ENCODE assay signal across 1 cellular context in the genomic region with DNA sequence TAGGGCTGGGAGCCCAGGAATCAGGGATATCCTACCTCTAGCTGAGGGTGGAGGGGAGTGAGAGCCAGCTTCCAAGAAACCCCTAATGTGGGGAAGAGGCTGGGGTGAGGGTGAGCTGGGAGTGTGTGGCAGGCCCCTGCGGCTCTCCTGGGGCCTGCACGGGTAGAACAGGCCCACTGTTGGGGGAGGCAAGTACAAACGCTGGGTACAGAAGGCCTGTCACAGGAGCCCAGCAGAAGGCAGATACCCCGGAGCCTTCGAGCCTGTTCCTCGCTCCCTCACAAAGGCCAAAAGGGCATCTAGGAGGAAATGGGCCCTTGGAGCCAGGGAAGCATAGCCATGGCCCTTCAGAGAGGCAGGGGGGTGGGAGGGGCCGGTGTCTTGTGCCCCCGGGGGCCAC.
TF ChIP-seq lines count a peak whose summit lies in the region.

No MANE protein-coding gene starts in this region.

TF ChIP-seq in HepG2, 621 proteins besides CTCF, POLR2A, EP300 and RAD21:
- TF ChIP-seq ZFP62 (CRISPR knock-in tag; IDR thresholded peaks at IDR 0.05) (no peak), KLF15 (CRISPR knock-in tag; IDR thresholded peaks at IDR 0.05; ENCODE audit: borderline replicate concordance) (no peak), ZNF12 (CRISPR knock-in tag; IDR thresholded peaks at IDR 0.05) (no peak), RFX5 (IDR thresholded peaks at IDR 0.05; ENCODE audit: low read depth, low read length) (no peak), ZNF335 (CRISPR knock-in tag; IDR thresholded peaks at IDR 0.05) (no peak), ZNF670 (CRISPR knock-in tag; IDR thresholded peaks at IDR 0.05; ENCODE audit: borderline replicate concordance) (no peak), FOSL2 (CRISPR knock-in tag; IDR thresholded peaks at IDR 0.05) (no peak), JUNB (CRISPR knock-in tag; IDR thresholded peaks at IDR 0.05; ENCODE audit: borderline replicate concordance) (no peak)
- TF ChIP-seq, protein P1, sequence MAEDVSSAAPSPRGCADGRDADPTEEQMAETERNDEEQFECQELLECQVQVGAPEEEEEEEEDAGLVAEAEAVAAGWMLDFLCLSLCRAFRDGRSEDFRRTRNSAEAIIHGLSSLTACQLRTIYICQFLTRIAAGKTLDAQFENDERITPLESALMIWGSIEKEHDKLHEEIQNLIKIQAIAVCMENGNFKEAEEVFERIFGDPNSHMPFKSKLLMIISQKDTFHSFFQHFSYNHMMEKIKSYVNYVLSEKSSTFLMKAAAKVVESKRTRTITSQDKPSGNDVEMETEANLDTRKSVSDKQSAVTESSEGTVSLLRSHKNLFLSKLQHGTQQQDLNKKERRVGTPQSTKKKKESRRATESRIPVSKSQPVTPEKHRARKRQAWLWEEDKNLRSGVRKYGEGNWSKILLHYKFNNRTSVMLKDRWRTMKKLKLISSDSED (CRISPR knock-in tag; IDR thresholded peaks at IDR 0.05) = no peak
